ENCODE assay signal across 16 cellular contexts in the genomic region with DNA sequence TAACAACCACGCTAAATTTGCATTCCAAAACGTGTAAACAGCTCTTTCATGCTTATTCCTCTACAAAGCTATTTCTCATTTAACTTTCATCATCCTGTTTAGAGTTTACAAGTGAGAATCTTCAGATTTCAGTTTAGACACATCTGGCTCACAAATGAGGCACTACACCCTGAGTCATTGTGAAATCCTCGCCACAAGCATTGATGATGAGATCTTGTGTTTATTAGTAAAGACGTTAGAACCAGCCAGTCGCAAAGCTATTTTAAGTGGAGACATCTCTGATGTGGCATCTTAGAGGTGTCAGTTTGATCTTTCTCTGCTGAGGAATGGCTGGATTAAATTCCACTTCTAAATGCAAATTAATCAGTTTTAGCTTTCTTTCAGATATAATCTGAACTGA. TPM values are rescaled to one million over a fixed set of nuclear protein-coding genes. Genes with fewer than 3 reads are reported as not detected.
DNase-seq lines count a peak whose midpoint lies in the region; ATAC-seq and TF ChIP-seq lines count a peak whose summit lies in the region.
"Had no signal": no experiment of that assay in that cellular context is flagged by ENCODE, and none has a peak within 500 bp of the region (broad histone marks: within the 10 kb centered on the region; RNA-seq: fewer than 3 reads in every experiment).

No MANE protein-coding gene starts in this region.

- H3K9me3 ChIP-seq in breast epithelium (no peaks in the 10 kb centered on the region), aorta (ENCODE audit: control insufficient read depth, low read length) (no peaks in the 10 kb centered on the region)

- peak; percentile 58 for DNase-seq in MCF 10A (ENCODE audit: unreplicated experiment)
- DNase-seq in breast epithelium (ENCODE audit: low spot score in 2 of 2) = no peak
- peak; percentile 56 for DNase-seq in epithelial cell of proximal tubule (ENCODE audit: low read depth)
- no peak for DNase-seq in SW 1271 (lab: John Stamatoyannopoulos, UW)
- no peak for DNase-seq in aorta
- DNase-seq in DMS 273 (lab: John Stamatoyannopoulos, UW; ENCODE audit: unreplicated experiment) = no peak
- DNase-seq: amniotic stem cell; dermis blood vessel endothelial cell; kidney glomerular epithelial cell; NCI-H526; stimulated activated naive B cell treated with anti-CD40 and anti-IgM and Interleukin-4, amounts not matched to agents 10 μg/mL and 1 μg/mL and 100 μg/mL, for 72 hours had no signal

- TF ChIP-seq CTCF in MCF 10A (IDR thresholded peaks at IDR 0.05; ENCODE audit: unreplicated experiment) (no peak), breast epithelium (IDR thresholded peaks at IDR 0.05) (no peak), epithelial cell of proximal tubule (conservative IDR thresholded peaks at IDR 0.05; ENCODE audit: low read depth, low read length) (no peak)

- no peak overlapping the region for H3K4me3 Mint-ChIP-seq in MCF 10A (ENCODE audit: unreplicated experiment)
- H3K4me3 Mint-ChIP-seq: IgD-negative memory B cell; stimulated activated naive B cell treated with anti-CD40 and anti-IgM and Interleukin-4, amounts not matched to agents 10 μg/mL and 1 μg/mL and 100 μg/mL, for 72 hours had no signal

- peaks cover 17% of the 10 kb centered on the region for H3K4me1 Mint-ChIP-seq in MCF 10A (ENCODE audit: insufficient read depth, unreplicated experiment)
- H3K4me1 Mint-ChIP-seq: stimulated activated naive B cell treated with anti-CD40 and anti-IgM and Interleukin-4, amounts not matched to agents 10 μg/mL and 1 μg/mL and 100 μg/mL, for 72 hours had no signal

- H3K4me3 ChIP-seq in breast epithelium (no peak overlapping the region), epithelial cell of proximal tubule (ENCODE audit: low read depth, low read length) (no peak overlapping the region), aorta (ENCODE audit: low read length in 2 of 2) (no peak overlapping the region)

- H3K36me3 ChIP-seq in breast epithelium = no peaks in the 10 kb centered on the region
- no peaks in the 10 kb centered on the region for H3K36me3 ChIP-seq in aorta (ENCODE audit: control insufficient read depth in 1 of 2, insufficient read depth in 2 of 2, low read length in 1 of 2)

- no peak for TF ChIP-seq POLR2A in breast epithelium (IDR thresholded peaks at IDR 0.05)

- ATAC-seq in HG02973 (IDR thresholded peaks at IDR 0.05; ENCODE audit: unreplicated experiment) (peak; percentile 69), HG02763 (IDR thresholded peaks at IDR 0.05; ENCODE audit: unreplicated experiment) (no peak), aorta (ENCODE audit: low FRiP score) (no peak)
- ATAC-seq: stimulated activated naive B cell treated with anti-CD40 and anti-IgM and Interleukin-4, amounts not matched to agents 10 μg/mL and 1 μg/mL and 100 μg/mL, for 72 hours had no signal

- H3K27ac ChIP-seq in breast epithelium = no peak overlapping the region
- H3K27ac ChIP-seq in aorta (ENCODE audit: low read depth in 1 of 2, low read length in 2 of 2) = no peak overlapping the region
- H3K27ac ChIP-seq: C4-2B, RWPE1 had no signal

- no peaks in the 10 kb centered on the region for H3K9me3 Mint-ChIP-seq in MCF 10A (ENCODE audit: unreplicated experiment)
- H3K9me3 Mint-ChIP-seq: IgD-negative memory B cell; stimulated activated naive B cell treated with anti-CD40 and anti-IgM and Interleukin-4, amounts not matched to agents 10 μg/mL and 1 μg/mL and 100 μg/mL, for 72 hours had no signal

- peak overlapping the region; percentile 53 for H3K27ac Mint-ChIP-seq in MCF 10A (ENCODE audit: low read depth, unreplicated experiment)
- H3K27ac Mint-ChIP-seq: IgD-negative memory B cell; stimulated activated naive B cell treated with anti-CD40 and anti-IgM and Interleukin-4, amounts not matched to agents 10 μg/mL and 1 μg/mL and 100 μg/mL, for 72 hours had no signal

- no peaks in the 10 kb centered on the region for H3K27me3 Mint-ChIP-seq in MCF 10A (ENCODE audit: insufficient read depth, unreplicated experiment)

- intact Hi-C loops in MCF 10A (cut with micrococcal nuclease) = loop anchor here (10.0 kb wide), 1 partner anchor 88 kb away; no protein-coding TSS in a partner anchor
- intact Hi-C loops in breast epithelium (cut with DNase I; ENCODE audit: low total_unique reads) = no loop called here
- intact Hi-C loops in aorta (cut with DNase I) = no loop called here

- no TSS peak for BruUV-seq in MCF 10A (replicated peaks; lab: Mats Ljungman, UMichigan)

- H3K27me3 ChIP-seq in breast epithelium (no peaks in the 10 kb centered on the region), aorta (ENCODE audit: control insufficient read depth in 1 of 2, insufficient read depth in 2 of 2, low read length in 1 of 2) (no peaks in the 10 kb centered on the region)

- CTCF ChIA-PET in MCF 10A (lab: Yijun Ruan, JAX) = interaction anchor here (0.6 to 1.4 kb wide), 4 partner anchors 29 to 117 kb away, joined by 3 to 7 read pairs (median 5); no protein-coding TSS in a partner anchor

- H3K4me1 ChIP-seq in breast epithelium (no peaks in the 10 kb centered on the region), aorta (ENCODE audit: control insufficient read depth in 1 of 2, insufficient read depth in 2 of 2, low read length in 2 of 2) (no peaks in the 10 kb centered on the region)

- POLR2A ChIA-PET in MCF 10A (lab: Yijun Ruan, JAX) = interaction anchor here (0.6 to 1.5 kb wide), 9 partner anchors 9 to 764 kb away, joined by 3 to 8 read pairs (median 4); a partner anchor contains a TSS

- 54 to 58% methylated on average over 5 of the region's 5 CpGs for WGBS in aorta, 2 donors

- H3K36me3 Mint-ChIP-seq in MCF 10A (ENCODE audit: insufficient read depth, unreplicated experiment) = no peaks in the 10 kb centered on the region
- H3K36me3 Mint-ChIP-seq: IgD-negative memory B cell; stimulated activated naive B cell treated with anti-CD40 and anti-IgM and Interleukin-4, amounts not matched to agents 10 μg/mL and 1 μg/mL and 100 μg/mL, for 72 hours had no signal

RNA-seq across cellular contexts. Expression of a gene that starts 8.3 kb away (rescaled TPM):
- total RNA-seq in MCF 10A (2022) (1.0 and 1.3 TPM in 2 replicates), breast epithelium (10 to 100 TPM; 13.0 to 18.7 (median 15.2) TPM), epithelial cell of proximal tubule (0.06 and 2.3 TPM in 2 replicates), aorta (10 to 100 TPM; 42.9 to 94.9 TPM)
- polyA plus RNA-seq in aorta = 1 to 10 TPM; 2.0 to 5.4 TPM

Comparison
In these comparisons a context has a peak if more than half of its experiments do, and no peak if none do; other contexts are left out.
1. DNase-seq: peak in MCF 10A (single experiment) and epithelial cell of proximal tubule (single experiment); none in breast epithelium (0 of 2), SW 1271 (0 of 2), aorta (0 of 2) and DMS 273 (single experiment).